Comparison of ENCODE assay signal across 1 cellular context in the genomic region with DNA sequence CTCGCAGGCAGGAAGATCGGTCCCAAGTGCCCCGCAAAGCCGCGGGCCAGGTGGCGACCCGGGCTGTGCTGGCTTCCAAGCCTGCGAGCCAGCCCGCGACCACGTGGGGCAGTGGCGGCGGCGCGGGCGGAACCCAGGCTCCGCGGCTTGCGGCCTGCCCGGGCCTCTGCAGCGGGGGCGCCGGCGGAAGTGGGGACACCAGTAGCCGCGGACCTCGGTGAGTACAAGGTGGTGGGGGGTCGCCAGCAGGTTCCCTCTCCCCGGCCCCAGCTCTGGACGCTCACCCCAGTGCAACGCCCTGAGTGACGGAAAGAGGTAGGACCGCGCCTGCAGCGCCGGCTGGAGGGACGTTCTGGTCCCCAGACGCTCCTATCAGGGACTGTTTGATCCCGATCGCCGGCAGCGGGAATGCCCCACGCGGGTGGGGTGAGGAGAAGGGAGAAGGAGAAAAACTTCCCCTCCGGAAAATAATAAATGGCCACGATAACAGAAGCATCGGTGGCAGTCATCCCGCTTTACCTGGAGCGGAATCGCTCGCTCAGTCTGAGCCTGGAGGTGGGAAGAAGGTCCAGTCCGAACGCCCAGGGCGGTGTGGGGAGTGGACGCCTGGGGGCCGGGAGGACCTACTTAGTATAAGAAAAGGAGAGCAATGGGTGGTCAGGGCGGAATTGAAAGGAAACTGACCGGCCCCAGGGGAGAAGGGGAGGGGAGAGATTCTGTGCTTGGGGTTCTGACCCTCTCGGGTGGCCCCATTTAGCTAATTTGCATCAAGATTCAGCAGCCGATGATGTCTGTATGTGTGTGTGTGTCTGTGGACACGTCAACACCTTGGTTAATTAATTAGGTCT.
TF ChIP-seq lines count a peak whose summit lies in the region.

A gene with protein sequence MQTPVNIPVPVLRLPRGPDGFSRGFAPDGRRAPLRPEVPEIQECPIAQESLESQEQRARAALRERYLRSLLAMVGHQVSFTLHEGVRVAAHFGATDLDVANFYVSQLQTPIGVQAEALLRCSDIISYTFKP (plus strand): TSS at position 198 of the 848 bp plus-strand sequence. CDS start 10,855 bp downstream, outside the sequence.

TF ChIP-seq in A549, 52 proteins besides CTCF, POLR2A, EP300 and RAD21:
- TF ChIP-seq, protein P1, sequence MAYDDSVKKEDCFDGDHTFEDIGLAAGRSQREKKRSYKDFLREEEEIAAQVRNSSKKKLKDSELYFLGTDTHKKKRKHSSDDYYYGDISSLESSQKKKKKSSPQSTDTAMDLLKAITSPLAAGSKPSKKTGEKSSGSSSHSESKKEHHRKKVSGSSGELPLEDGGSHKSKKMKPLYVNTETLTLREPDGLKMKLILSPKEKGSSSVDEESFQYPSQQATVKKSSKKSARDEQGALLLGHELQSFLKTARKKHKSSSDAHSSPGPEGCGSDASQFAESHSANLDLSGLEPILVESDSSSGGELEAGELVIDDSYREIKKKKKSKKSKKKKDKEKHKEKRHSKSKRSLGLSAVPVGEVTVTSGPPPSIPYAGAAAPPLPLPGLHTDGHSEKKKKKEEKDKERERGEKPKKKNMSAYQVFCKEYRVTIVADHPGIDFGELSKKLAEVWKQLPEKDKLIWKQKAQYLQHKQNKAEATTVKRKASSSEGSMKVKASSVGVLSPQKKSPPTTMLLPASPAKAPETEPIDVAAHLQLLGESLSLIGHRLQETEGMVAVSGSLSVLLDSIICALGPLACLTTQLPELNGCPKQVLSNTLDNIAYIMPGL (CRISPR knock-in tag; IDR thresholded peaks at IDR 0.05; ENCODE audit: borderline replicate concordance): peak; percentile 92
- no peak for TF ChIP-seq CBX2 (IDR thresholded peaks at IDR 0.05; ENCODE audit: borderline replicate concordance, low read depth)
- TF ChIP-seq, protein P2, sequence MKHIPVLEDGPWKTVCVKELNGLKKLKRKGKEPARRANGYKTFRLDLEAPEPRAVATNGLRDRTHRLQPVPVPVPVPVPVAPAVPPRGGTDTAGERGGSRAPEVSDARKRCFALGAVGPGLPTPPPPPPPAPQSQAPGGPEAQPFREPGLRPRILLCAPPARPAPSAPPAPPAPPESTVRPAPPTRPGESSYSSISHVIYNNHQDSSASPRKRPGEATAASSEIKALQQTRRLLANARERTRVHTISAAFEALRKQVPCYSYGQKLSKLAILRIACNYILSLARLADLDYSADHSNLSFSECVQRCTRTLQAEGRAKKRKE (CRISPR knock-in tag; IDR thresholded peaks at IDR 0.05; ENCODE audit: low read depth): peak; percentile 82; the same call in 1 of the 2 replicates
- peak; percentile 38; the same call in 1 of the 2 replicates for TF ChIP-seq REST (IDR thresholded peaks at IDR 0.05)
- TF ChIP-seq RARB (CRISPR knock-in tag; IDR thresholded peaks at IDR 0.05): no peak
- peak; percentile 100 for TF ChIP-seq MYC (IDR thresholded peaks at IDR 0.05; ENCODE audit: borderline replicate concordance, low read length)
- peak; percentile 37; the same call in 2 of the 3 replicates for TF ChIP-seq SMC3 (IDR thresholded peaks at IDR 0.05)
- peak; percentile 63; the same call in 1 of the 2 replicates for TF ChIP-seq PHF8 (IDR thresholded peaks at IDR 0.05; ENCODE audit: borderline replicate concordance, low read depth)
- TF ChIP-seq GATA3 (IDR thresholded peaks at IDR 0.05; ENCODE audit: borderline replicate concordance): peak; percentile 35; the same call in 1 of the 2 replicates
- TF ChIP-seq NR3C1 (IDR thresholded peaks at IDR 0.05): no peak
- peak; percentile 88; the same call in 1 of the 2 replicates for TF ChIP-seq KDM5A (IDR thresholded peaks at IDR 0.05)
- TF ChIP-seq RFX5 (IDR thresholded peaks at IDR 0.05): peak; percentile 75; the same call in 1 of the 2 replicates
- TF ChIP-seq CHD4 (IDR thresholded peaks at IDR 0.05; ENCODE audit: borderline replicate concordance): no peak
- TF ChIP-seq, protein P3, sequence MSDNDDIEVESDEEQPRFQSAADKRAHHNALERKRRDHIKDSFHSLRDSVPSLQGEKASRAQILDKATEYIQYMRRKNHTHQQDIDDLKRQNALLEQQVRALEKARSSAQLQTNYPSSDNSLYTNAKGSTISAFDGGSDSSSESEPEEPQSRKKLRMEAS (IDR thresholded peaks at IDR 0.05): peak; percentile 100
- peak; percentile 73 to 99; a peak in 4 of 5 replicates for TF ChIP-seq JUN (IDR thresholded peaks at IDR 0.05)
- TF ChIP-seq RNF2 (IDR thresholded peaks at IDR 0.05; ENCODE audit: borderline replicate concordance, low read depth): no peak
- TF ChIP-seq KDM1A (IDR thresholded peaks at IDR 0.05; ENCODE audit: low read depth): no peak
- TF ChIP-seq RCOR1 (IDR thresholded peaks at IDR 0.05; ENCODE audit: low read depth, low read length): no peak
- peak; percentile 86; the same call in 2 of the 3 replicates for TF ChIP-seq BCL3 (IDR thresholded peaks at IDR 0.05)
- no peak for TF ChIP-seq HDAC2 (IDR thresholded peaks at IDR 0.05)
- peak; percentile 73 for TF ChIP-seq USF2 (IDR thresholded peaks at IDR 0.05)
- TF ChIP-seq, protein P4, sequence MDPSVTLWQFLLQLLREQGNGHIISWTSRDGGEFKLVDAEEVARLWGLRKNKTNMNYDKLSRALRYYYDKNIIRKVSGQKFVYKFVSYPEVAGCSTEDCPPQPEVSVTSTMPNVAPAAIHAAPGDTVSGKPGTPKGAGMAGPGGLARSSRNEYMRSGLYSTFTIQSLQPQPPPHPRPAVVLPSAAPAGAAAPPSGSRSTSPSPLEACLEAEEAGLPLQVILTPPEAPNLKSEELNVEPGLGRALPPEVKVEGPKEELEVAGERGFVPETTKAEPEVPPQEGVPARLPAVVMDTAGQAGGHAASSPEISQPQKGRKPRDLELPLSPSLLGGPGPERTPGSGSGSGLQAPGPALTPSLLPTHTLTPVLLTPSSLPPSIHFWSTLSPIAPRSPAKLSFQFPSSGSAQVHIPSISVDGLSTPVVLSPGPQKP (IDR thresholded peaks at IDR 0.05; ENCODE audit: low read depth, low read length): no peak
- 0 out of 2 replicates have a peak, but pooled peaks have one; percentile 72 for TF ChIP-seq EHF (CRISPR knock-in tag; IDR thresholded peaks at IDR 0.05)
- no peak for TF ChIP-seq EHMT2 (IDR thresholded peaks at IDR 0.05; ENCODE audit: low read depth)
- no peak for TF ChIP-seq BHLHE40 (IDR thresholded peaks at IDR 0.05; ENCODE audit: low read depth, low read length)
- TF ChIP-seq HEYL (CRISPR knock-in tag; IDR thresholded peaks at IDR 0.05): no peak
- TF ChIP-seq, protein P5, sequence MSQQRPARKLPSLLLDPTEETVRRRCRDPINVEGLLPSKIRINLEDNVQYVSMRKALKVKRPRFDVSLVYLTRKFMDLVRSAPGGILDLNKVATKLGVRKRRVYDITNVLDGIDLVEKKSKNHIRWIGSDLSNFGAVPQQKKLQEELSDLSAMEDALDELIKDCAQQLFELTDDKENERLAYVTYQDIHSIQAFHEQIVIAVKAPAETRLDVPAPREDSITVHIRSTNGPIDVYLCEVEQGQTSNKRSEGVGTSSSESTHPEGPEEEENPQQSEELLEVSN (IDR thresholded peaks at IDR 0.05; ENCODE audit: borderline replicate concordance, low read depth): peak; percentile 92
- peak; percentile 51 for TF ChIP-seq PBX3 (IDR thresholded peaks at IDR 0.05)
- TF ChIP-seq, protein P6, sequence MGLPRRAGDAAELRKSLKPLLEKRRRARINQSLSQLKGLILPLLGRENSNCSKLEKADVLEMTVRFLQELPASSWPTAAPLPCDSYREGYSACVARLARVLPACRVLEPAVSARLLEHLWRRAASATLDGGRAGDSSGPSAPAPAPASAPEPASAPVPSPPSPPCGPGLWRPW (IDR thresholded peaks at IDR 0.05): no peak
- TF ChIP-seq NPAS2 (CRISPR knock-in tag; IDR thresholded peaks at IDR 0.05; ENCODE audit: borderline replicate concordance): peak; percentile 68; the same call in 1 of the 2 replicates
- no peak for TF ChIP-seq SREBF2 (IDR thresholded peaks at IDR 0.05)
- TF ChIP-seq FOSL2 (IDR thresholded peaks at IDR 0.05): no peak
- TF ChIP-seq FOSL2 (CRISPR knock-in tag; IDR thresholded peaks at IDR 0.05): peak; percentile 73
- no peak for TF ChIP-seq ZNF302 (CRISPR knock-in tag; IDR thresholded peaks at IDR 0.05)
- TF ChIP-seq CEBPB (IDR thresholded peaks at IDR 0.05): peak in 1 of 2 experiments; percentile 43; a peak in 1 of 4 replicates
- peak; percentile 88 for TF ChIP-seq FOXS1 (CRISPR knock-in tag; IDR thresholded peaks at IDR 0.05)
- TF ChIP-seq TP53 (CRISPR knock-in tag; IDR thresholded peaks at IDR 0.05): peak; percentile 89
- peak; percentile 57; the same call in 1 of the 2 replicates for TF ChIP-seq HOXB13 (CRISPR knock-in tag; IDR thresholded peaks at IDR 0.05; ENCODE audit: low read depth)
- TF ChIP-seq TFCP2L1 (CRISPR knock-in tag; IDR thresholded peaks at IDR 0.05): no peak
- peak; percentile 47; the same call in 1 of the 2 replicates for TF ChIP-seq ESRRA (IDR thresholded peaks at IDR 0.05; ENCODE audit: borderline replicate concordance, low read length)
- TF ChIP-seq HOXB5 (CRISPR knock-in tag; IDR thresholded peaks at IDR 0.05): peak; percentile 82
- TF ChIP-seq CHD2 (IDR thresholded peaks at IDR 0.05; ENCODE audit: low read length, partially characterized antibody): no peak
- TF ChIP-seq FOSB (CRISPR knock-in tag; IDR thresholded peaks at IDR 0.05): no peak
- peak; percentile 89; the same call in 1 of the 2 replicates for TF ChIP-seq MAZ (IDR thresholded peaks at IDR 0.05; ENCODE audit: borderline replicate concordance, low read depth, low read length)
- no peak for TF ChIP-seq ZC3H11A (IDR thresholded peaks at IDR 0.05)
